ENCODE assay signal across 17 cellular contexts in the genomic region with DNA sequence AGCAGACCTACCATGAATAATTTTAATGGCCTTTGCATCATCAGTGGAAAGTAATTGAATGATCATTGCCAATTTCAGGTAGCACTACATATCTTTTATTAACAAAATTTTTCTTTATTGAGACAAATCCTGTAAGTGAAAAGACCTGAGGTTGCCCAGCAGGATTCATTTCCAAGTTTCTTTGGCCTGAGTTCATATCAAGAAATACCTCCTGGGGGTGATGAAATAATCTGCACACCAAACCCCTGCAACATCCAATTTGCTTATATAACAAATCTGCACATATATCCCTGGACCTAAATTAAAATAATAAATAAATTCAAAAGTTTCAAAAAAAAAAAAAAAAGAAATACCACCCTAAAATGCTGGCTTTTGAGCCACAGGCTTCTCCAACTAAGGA.
"Had no signal": no experiment of that assay in that cellular context is flagged by ENCODE, and none has a peak within 500 bp of the region (broad histone marks: within the 10 kb centered on the region; RNA-seq: fewer than 3 reads in every experiment).

No MANE protein-coding gene starts in this region.

- H3K9me3 ChIP-seq: ascending aorta, colonic mucosa, neutrophil, stomach, vagina had no signal

- H3K36me3 Mint-ChIP-seq: naive thymus-derived CD8-positive, alpha-beta T cell had no signal

- ATAC-seq: left ventricle myocardium superior had no signal

- H3K9me3 Mint-ChIP-seq: activated T-helper 1 cell treated with anti-CD3 and anti-CD28 coated beads, Interleukin-12 subunit alpha, Interleukin-12 subunit beta, Interleukin-2, Interleukin-4 antibody, amounts not matched to agents 30 ng/mL and 10 ng/mL and 1 ng/mL, durations not matched to agents 14 hours and 24 hours and 36 hours; central memory CD8-positive, alpha-beta T cell; naive thymus-derived CD8-positive, alpha-beta T cell had no signal

- H3K27me3 Mint-ChIP-seq: central memory CD8-positive, alpha-beta T cell; naive thymus-derived CD8-positive, alpha-beta T cell had no signal

- DNase-seq: activated CD4-positive, alpha-beta T cell treated with anti-CD3 and anti-CD28 coated beads for 36 hours; activated CD4-positive, alpha-beta T cell treated with anti-CD3 and anti-CD28 coated beads, Interleukin-2, amount 50 U/mL, for 48 hours; activated T-cell treated with anti-CD3 and anti-CD28 coated beads for 4 hours; colonic mucosa; erythroblast; left ventricle myocardium superior; retina; stimulated activated CD4-positive, alpha-beta T cell treated with anti-CD3 and anti-CD28 coated beads, Interleukin-2, amount 100 ng/mL, for 24 hours; stomach had no signal

- FAIRE-seq: frontal cortex, TTC549 had no signal
